9 cellular contexts compared by ENCODE assay signal in the genomic region with DNA sequence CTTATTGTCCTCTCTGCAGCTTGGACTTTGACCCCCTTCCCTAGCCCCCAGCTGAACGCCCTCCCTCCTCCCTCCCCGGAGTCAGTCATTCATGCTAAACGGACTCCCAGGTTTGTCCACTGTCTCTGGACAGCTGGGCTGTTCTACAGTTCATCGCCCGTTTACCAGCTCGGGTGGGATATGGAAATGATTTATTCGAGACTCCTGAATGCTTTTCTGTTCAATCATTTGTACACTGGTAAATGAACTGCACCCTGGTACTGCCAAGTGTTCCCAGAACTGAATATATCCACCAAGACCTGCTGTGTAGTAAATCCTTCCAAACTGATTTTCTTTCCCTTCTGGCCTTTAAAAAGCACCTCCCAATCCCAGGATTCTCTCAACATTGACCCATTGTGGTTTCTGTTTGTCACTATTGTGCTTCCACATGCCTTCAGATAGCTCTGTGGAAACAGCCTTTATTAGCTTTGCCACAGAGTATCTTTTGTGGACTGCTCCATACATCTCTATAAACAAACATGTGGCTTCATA. TPM values are rescaled to one million over a fixed set of nuclear protein-coding genes. Genes with fewer than 3 reads are reported as not detected.
A peak's percentile ranks its signal among the peaks of the same experiment; 100 is the strongest.
DNase-seq lines count a peak whose midpoint lies in the region; ATAC-seq and TF ChIP-seq lines count a peak whose summit lies in the region.
"Had no signal": no experiment of that assay in that cellular context is flagged by ENCODE, and none has a peak within 500 bp of the region (broad histone marks: within the 10 kb centered on the region; RNA-seq: fewer than 3 reads in every experiment).

No MANE protein-coding gene starts in this region.

- peak overlapping the region; percentile 71 for H3K4me2 ChIP-seq in BLaER1
- H3K4me2 ChIP-seq in Karpas-422 (ENCODE audit: low read depth, low read length, poor library complexity, severe bottlenecking): peak overlapping the region; percentile 67
- H3K4me2 ChIP-seq in mesendoderm (ENCODE audit: low read length): peak overlapping the region; percentile 90

- H3K36me3 ChIP-seq in BLaER1 (no peaks in the 10 kb centered on the region), Karpas-422 (ENCODE audit: insufficient read depth, low read length) (no peaks in the 10 kb centered on the region), mesendoderm (ENCODE audit: control insufficient read depth, insufficient read depth, low read length) (no peaks in the 10 kb centered on the region), uterus (no peaks in the 10 kb centered on the region)
- H3K36me3 ChIP-seq: neutrophil had no signal

- no peak overlapping the region for H2BK5ac ChIP-seq in mesendoderm (ENCODE audit: low read length)

- H3K4me3 ChIP-seq in BLaER1: peak overlapping the region; percentile 76
- peak overlapping the region; percentile 60 for H3K4me3 ChIP-seq in Karpas-422 (ENCODE audit: low read length)
- H3K4me3 ChIP-seq in mesendoderm (ENCODE audit: low read length): peak overlapping the region; percentile 51
- peak overlapping the region; percentile 54 to 89 for H3K4me3 ChIP-seq in uterus

- H3K79me1 ChIP-seq in mesendoderm (ENCODE audit: low read length): no peaks in the 10 kb centered on the region

- no peaks in the 10 kb centered on the region for H3K9me2 ChIP-seq in Karpas-422 (replicated peaks; ENCODE audit: insufficient read depth, low read length)

- no peak overlapping the region for H2AK5ac ChIP-seq in mesendoderm (ENCODE audit: low read length)

- peak overlapping the region; percentile 12 for H3K18ac ChIP-seq in mesendoderm (ENCODE audit: low read length)

- H3K9ac ChIP-seq in BLaER1 (peak overlapping the region; percentile 44; the same call in 1 of the 2 replicates), Karpas-422 (ENCODE audit: low read length) (peak overlapping the region; percentile 45), mesendoderm (ENCODE audit: low read length) (peak overlapping the region; percentile 83)

- no peaks in the 10 kb centered on the region for H3K4me1 ChIP-seq in BLaER1
- peaks cover 10% of the 10 kb centered on the region for H3K4me1 ChIP-seq in Karpas-422 (ENCODE audit: low read length)
- no peaks in the 10 kb centered on the region for H3K4me1 ChIP-seq in mesendoderm (ENCODE audit: control insufficient read depth, low read depth, low read length)
- H3K4me1 ChIP-seq in uterus: no peaks in the 10 kb centered on the region

- no peak for ATAC-seq in GM21515 (IDR thresholded peaks at IDR 0.05; ENCODE audit: unreplicated experiment)

- H2BK120ac ChIP-seq in mesendoderm (ENCODE audit: low read depth, low read length): no peak overlapping the region

- H4K5ac ChIP-seq in mesendoderm (ENCODE audit: low read length): no peak overlapping the region

- no peak overlapping the region for H2BK15ac ChIP-seq in mesendoderm (replicated peaks; ENCODE audit: low read depth)

- TF ChIP-seq CTCF in uterus (IDR thresholded peaks at IDR 0.05): no peak

- no peak for TF ChIP-seq POLR2A in uterus (IDR thresholded peaks at IDR 0.05)

- H3K79me2 ChIP-seq in Karpas-422 (ENCODE audit: low read length): no peaks in the 10 kb centered on the region
- H3K79me2 ChIP-seq in mesendoderm (ENCODE audit: control insufficient read depth, insufficient read depth, low read length): no peaks in the 10 kb centered on the region

- H3K9me3 ChIP-seq in BLaER1: peaks cover 10% of the 10 kb centered on the region
- H3K9me3 ChIP-seq in Karpas-422 (ENCODE audit: low read length): no peaks in the 10 kb centered on the region
- H3K9me3 ChIP-seq in uterus: no peaks in the 10 kb centered on the region
- H3K9me3 ChIP-seq: neutrophil had no signal

- peak overlapping the region; percentile 94 for H3K56ac ChIP-seq in mesendoderm (ENCODE audit: low read length)

- intact Hi-C loops in uterus (cut with DNase I; ENCODE audit: low total_unique reads): no loop called here

- H2AFZ ChIP-seq in Karpas-422 (ENCODE audit: low read length): peak overlapping the region; percentile 89; the same call in 1 of the 2 replicates

- no peaks in the 10 kb centered on the region for H3K27me3 ChIP-seq in BLaER1
- H3K27me3 ChIP-seq in Karpas-422 (ENCODE audit: low read length): no peaks in the 10 kb centered on the region
- no peaks in the 10 kb centered on the region for H3K27me3 ChIP-seq in mesendoderm (ENCODE audit: insufficient read depth, low read length, poor library complexity)
- no peaks in the 10 kb centered on the region for H3K27me3 ChIP-seq in uterus

- H4K20me1 ChIP-seq in BLaER1 (no peaks in the 10 kb centered on the region), Karpas-422 (ENCODE audit: insufficient read depth, low read depth, low read length) (no peaks in the 10 kb centered on the region)

- H4K8ac ChIP-seq in mesendoderm (ENCODE audit: low read depth, low read length): no peak overlapping the region

- peak overlapping the region; percentile 29; the same call in 1 of the 2 replicates for H3K27ac ChIP-seq in BLaER1
- H3K27ac ChIP-seq in Karpas-422 (ENCODE audit: low read length): no peak overlapping the region
- peak overlapping the region; percentile 16 for H3K27ac ChIP-seq in mesendoderm (ENCODE audit: low read depth, low read length)
- peak overlapping the region; percentile 79 to 89 for H3K27ac ChIP-seq in uterus
- H3K27ac ChIP-seq: neutrophil had no signal

- peak overlapping the region; percentile 91 for H3K23ac ChIP-seq in mesendoderm (ENCODE audit: low read length)

- H3K4ac ChIP-seq in mesendoderm (ENCODE audit: low read depth, low read length): no peak overlapping the region

- DNase-seq in Karpas-422 (no peak), cerebellum (ENCODE audit: low spot score) (peak; percentile 22), mesendoderm (peak; percentile 13), uterus (no peak), HT-29 (ENCODE audit: low spot score) (no peak), SW 1271 (lab: John Stamatoyannopoulos, UW) (no peak)

- no CpG with 5 or more reads among the region's 7 CpGs for WGBS in mesendoderm (ENCODE audit: extremely low coverage, insufficient coverage, low lambda C conversion rate)

RNA-seq across cellular contexts. Expression of gene KIF21A, which starts 0.8 kb away (rescaled TPM):
- total RNA-seq in Karpas-422 (2014; rRNA removed; shearing (Covaris generic); ENCODE audit: low replicate concordance): 0.32 and 0.82 TPM in 2 replicates
- 145 TPM for total RNA-seq in cerebellum
- polyA plus RNA-seq in mesendoderm (2013, experiment 1 of 2): 15.2 TPM
- polyA plus RNA-seq in mesendoderm (2013, experiment 2 of 2): 16.5 TPM
- total RNA-seq in uterus: 10 to 100 TPM in 3 of 4 donors, 1 to 10 TPM in 1; 2.4 to 32.0 (median 17.5) TPM
- total RNA-seq in HT-29 (2014; rRNA removed; shearing (Covaris generic)): 13.4 and 18.2 TPM in 2 replicates

Comparison
In these comparisons a context has a peak if more than half of its experiments do, and no peak if none do; other contexts are left out.
1. DNase-seq: peak in cerebellum (single experiment) and mesendoderm (single experiment); none in Karpas-422 (single experiment), uterus (0 of 2), HT-29 (single experiment) and SW 1271 (0 of 2).
2. Peak in every context shown above with its lines, with median percentiles within 50 percentile points of each other: H3K4me2 ChIP-seq, H3K4me3 ChIP-seq and H3K9ac ChIP-seq.